ENCODE assay signal across 10 cellular contexts in genomic region chr4:182449960-182450359, GRCh38.
DNase-seq lines count a peak whose midpoint lies in the region; ATAC-seq and TF ChIP-seq lines count a peak whose summit lies in the region.
"Had no signal": no experiment of that assay in that cellular context is flagged by ENCODE, and none has a peak within 500 bp of the region (broad histone marks: within the 10 kb centered on the region; RNA-seq: fewer than 3 reads in every experiment).

No MANE protein-coding gene starts in this region.

- no peak for TF ChIP-seq CTCF in BJ (IDR thresholded peaks at IDR 0.05; ENCODE audit: insufficient read depth, low read depth, low read length)
- no peak for TF ChIP-seq CTCF in MM.1S (IDR thresholded peaks at IDR 0.05; ENCODE audit: low read length)
- no peak for TF ChIP-seq CTCF in endodermal cell (conservative IDR thresholded peaks at IDR 0.05)

- WGBS in endodermal cell (ENCODE audit: insufficient coverage in 1 of 2, insufficient read length in 1 of 2), 2 experiments: 6% methylated on average over 2 of the region's 3 CpGs; no CpG with 5 or more reads in 1 of the 2 experiments

- H4K20me1 ChIP-seq in MM.1S (ENCODE audit: insufficient read depth, low read length) (no peaks in the 10 kb centered on the region), Karpas-422 (ENCODE audit: insufficient read depth, low read depth, low read length) (no peaks in the 10 kb centered on the region)

- no peaks in the 10 kb centered on the region for H3K9me2 ChIP-seq in MM.1S (replicated peaks; ENCODE audit: insufficient read depth, low read length)
- no peaks in the 10 kb centered on the region for H3K9me2 ChIP-seq in Karpas-422 (replicated peaks; ENCODE audit: insufficient read depth, low read length)

- H3K9ac ChIP-seq in MM.1S (ENCODE audit: low read length) (peak overlapping the region; percentile 21; the same call in 1 of the 2 replicates), endodermal cell (ENCODE audit: extremely low read depth, low read length, poor library complexity, severe bottlenecking) (peak overlapping the region; percentile 70), Karpas-422 (ENCODE audit: low read length) (no peak overlapping the region)

- H3K4me2 ChIP-seq in MM.1S (ENCODE audit: low read depth, low read length): peak overlapping the region; percentile 56
- H3K4me2 ChIP-seq in Karpas-422 (ENCODE audit: low read depth, low read length, poor library complexity, severe bottlenecking): no peak overlapping the region

- POLR2A ChIA-PET in BJ (lab: Charles Lee): no interaction called here

- no peak for ATAC-seq in GM19467 (IDR thresholded peaks at IDR 0.05; ENCODE audit: unreplicated experiment)

- peak overlapping the region; percentile 58 for H3K27ac Mint-ChIP-seq in endodermal cell

- H3F3A ChIP-seq in MM.1S (ENCODE audit: insufficient read depth, low read length): no peaks in the 10 kb centered on the region

- H3K9me3 Mint-ChIP-seq in endodermal cell: no peaks in the 10 kb centered on the region

- H3K36me3 ChIP-seq in BJ (ENCODE audit: control insufficient read depth, insufficient read depth, low read length): no peaks in the 10 kb centered on the region
- H3K36me3 ChIP-seq in MM.1S (replicated peaks; ENCODE audit: insufficient read depth, low read length): no peaks in the 10 kb centered on the region
- H3K36me3 ChIP-seq in endodermal cell (ENCODE audit: control insufficient read depth, insufficient read depth, low read length): no peaks in the 10 kb centered on the region
- no peaks in the 10 kb centered on the region for H3K36me3 ChIP-seq in neuron (ENCODE audit: insufficient read depth, low read length)
- no peaks in the 10 kb centered on the region for H3K36me3 ChIP-seq in Karpas-422 (ENCODE audit: insufficient read depth, low read length)

- CTCF ChIA-PET in BJ (lab: Yijun Ruan, JAX): no interaction called here

- H3K4me3 ChIP-seq in BJ (ENCODE audit: low read depth, low read length) (peak overlapping the region; percentile 78), MM.1S (ENCODE audit: low read length) (peak overlapping the region; percentile 68), endodermal cell (ENCODE audit: low read length) (peak overlapping the region; percentile 95), neuron (ENCODE audit: low read length) (peak overlapping the region; percentile 96), Karpas-422 (ENCODE audit: low read length) (no peak overlapping the region)

- peak overlapping the region; percentile 32 for H2AFZ ChIP-seq in MM.1S (ENCODE audit: low read length)
- peak overlapping the region; percentile 56 for H2AFZ ChIP-seq in neuron (ENCODE audit: low read depth, low read length)
- no peak overlapping the region for H2AFZ ChIP-seq in Karpas-422 (ENCODE audit: low read length)

- peaks cover 12% of the 10 kb centered on the region for H3K27me3 Mint-ChIP-seq in endodermal cell (ENCODE audit: insufficient read depth)

- H3K9me3 ChIP-seq in MM.1S (replicated peaks; ENCODE audit: insufficient read depth, low read length) (no peaks in the 10 kb centered on the region), endodermal cell (ENCODE audit: control insufficient read depth, low read length) (no peaks in the 10 kb centered on the region), neuron (ENCODE audit: low read length) (no peaks in the 10 kb centered on the region), Karpas-422 (ENCODE audit: low read length) (no peaks in the 10 kb centered on the region)

- DNase-seq in BJ (ENCODE audit: low read depth): no peak
- DNase-seq in MM.1S: no peak
- no peak for DNase-seq in endodermal cell
- DNase-seq in Karpas-422: no peak
- DNase-seq in activated CD4-positive, alpha-beta T cell treated with anti-CD3 and anti-CD28 coated beads, Interleukin-2, amount 50 U/mL, for 48 hours: no peak
- DNase-seq in NCI-H1092 treated with DMSO at 0.1 percent for 48 hours (lab: John Stamatoyannopoulos, UW): no peak
- DNase-seq: foreskin melanocyte, NCI-H2029 treated with DMSO at 0.1 percent for 48 hours had no signal

- no peaks in the 10 kb centered on the region for H3K79me2 ChIP-seq in MM.1S (ENCODE audit: low read length)
- no peaks in the 10 kb centered on the region for H3K79me2 ChIP-seq in Karpas-422 (ENCODE audit: low read length)

- H3K27ac ChIP-seq in MM.1S (ENCODE audit: low read length) (no peak overlapping the region), endodermal cell (ENCODE audit: low read depth, low read length) (peak overlapping the region; percentile 74), Karpas-422 (ENCODE audit: low read length) (no peak overlapping the region)

- peaks cover 2% of the 10 kb centered on the region for H3K27me3 ChIP-seq in BJ (ENCODE audit: control insufficient read depth, insufficient read depth, low read length)
- H3K27me3 ChIP-seq in MM.1S (replicated peaks; ENCODE audit: insufficient read depth, low read length): no peaks in the 10 kb centered on the region
- peaks cover 7% of the 10 kb centered on the region for H3K27me3 ChIP-seq in endodermal cell (ENCODE audit: control insufficient read depth, insufficient read depth, low read length, poor library complexity, severe bottlenecking)
- H3K27me3 ChIP-seq in neuron (ENCODE audit: insufficient read depth, low read length): no peaks in the 10 kb centered on the region
- H3K27me3 ChIP-seq in Karpas-422 (ENCODE audit: low read length): no peaks in the 10 kb centered on the region

- H3K36me3 Mint-ChIP-seq in endodermal cell (ENCODE audit: low read depth): no peaks in the 10 kb centered on the region

- H3K4me3 Mint-ChIP-seq in endodermal cell: peak overlapping the region; percentile 83

- H3K4me1 Mint-ChIP-seq in endodermal cell: peaks cover 47% of the 10 kb centered on the region

- no peaks in the 10 kb centered on the region for H3K4me1 ChIP-seq in MM.1S (ENCODE audit: low read length)
- peaks cover 2% of the 10 kb centered on the region for H3K4me1 ChIP-seq in endodermal cell (ENCODE audit: control insufficient read depth, insufficient read depth, low read length)
- H3K4me1 ChIP-seq in neuron (ENCODE audit: insufficient read depth, low read length): peaks cover 22% of the 10 kb centered on the region
- no peaks in the 10 kb centered on the region for H3K4me1 ChIP-seq in Karpas-422 (ENCODE audit: low read length)
